Comparison of ENCODE assay signal across 11 cellular contexts in the genomic region with DNA sequence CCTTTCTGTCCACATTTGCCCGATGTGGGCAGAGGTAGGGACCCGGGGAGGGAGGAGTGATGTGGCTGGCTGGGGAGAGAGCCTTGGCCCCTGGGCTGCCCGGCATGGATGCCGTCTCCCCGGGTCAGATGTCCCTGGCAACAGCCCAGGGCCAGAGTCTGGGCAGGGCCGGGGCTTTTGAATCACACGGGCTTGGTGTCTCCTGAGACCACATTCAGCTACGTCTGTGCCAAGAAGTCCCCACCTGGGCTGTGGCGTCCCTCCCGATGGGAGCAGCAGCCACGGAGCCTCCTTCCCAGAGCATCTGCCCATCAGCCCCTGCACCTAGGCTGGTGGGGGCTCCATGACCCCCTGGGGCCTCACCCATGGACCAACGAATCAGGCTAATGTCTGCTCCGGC.
A peak's percentile ranks its signal among the peaks of the same experiment; 100 is the strongest.
DNase-seq lines count a peak whose midpoint lies in the region; ATAC-seq and TF ChIP-seq lines count a peak whose summit lies in the region.
"Had no signal": no experiment of that assay in that cellular context is flagged by ENCODE, and none has a peak within 500 bp of the region (broad histone marks: within the 10 kb centered on the region; RNA-seq: fewer than 3 reads in every experiment).

No MANE protein-coding gene starts in this region.

- TF ChIP-seq POLR2A in adrenal gland (IDR thresholded peaks at IDR 0.05) (no peak), testis (IDR thresholded peaks at IDR 0.05) (no peak)

- H3K9me3 ChIP-seq in adrenal gland (replicated peaks in 1 of 3) = no peaks in the 10 kb centered on the region
- H3K9me3 ChIP-seq in lower lobe of right lung = no peaks in the 10 kb centered on the region
- no peaks in the 10 kb centered on the region for H3K9me3 ChIP-seq in testis

- intact Hi-C loops in adrenal gland (cut with DNase I) = no loop called here
- intact Hi-C loops in lower lobe of right lung (cut with DNase I) = no loop called here
- intact Hi-C loops in testis (cut with DNase I; ENCODE audit: low total_unique reads) = no loop called here

- H3K27ac ChIP-seq in adrenal gland (peak overlapping the region in 4 of 5 donors; percentile 42 to 85 (median 74)), lower lobe of right lung (peak overlapping the region; percentile 36), testis (peak overlapping the region; percentile 4 to 44)

- no peaks in the 10 kb centered on the region for H3K27me3 ChIP-seq in adrenal gland
- H3K27me3 ChIP-seq in lower lobe of right lung (ENCODE audit: low read depth) = no peaks in the 10 kb centered on the region
- no peaks in the 10 kb centered on the region for H3K27me3 ChIP-seq in testis

- TF ChIP-seq RAD21 in Ishikawa (IDR thresholded peaks at IDR 0.05; ENCODE audit: low read depth) = no peak

- peaks cover 0 to 40% of the 10 kb centered on the region in 2 donors for H3K36me3 ChIP-seq in adrenal gland (replicated peaks in 1 of 2)
- peaks cover 79% of the 10 kb centered on the region for H3K36me3 ChIP-seq in lower lobe of right lung
- H3K36me3 ChIP-seq in testis (ENCODE audit: low read depth, missing control alignments) = no peaks in the 10 kb centered on the region

- TF ChIP-seq EP300 in Ishikawa (IDR thresholded peaks at IDR 0.05; ENCODE audit: borderline replicate concordance) = no peak

- TF ChIP-seq CTCF in adrenal gland (IDR thresholded peaks at IDR 0.05) = no peak
- TF ChIP-seq CTCF in lower lobe of right lung (IDR thresholded peaks at IDR 0.05) = no peak
- no peak for TF ChIP-seq CTCF in testis (IDR thresholded peaks at IDR 0.05)

- ATAC-seq in lower lobe of right lung = no peak
- no peak for ATAC-seq in HG03442 (IDR thresholded peaks at IDR 0.05; ENCODE audit: unreplicated experiment)
- ATAC-seq: PC-3 had no signal

- H3K4me1 ChIP-seq in adrenal gland (replicated peaks in 1 of 2) (peaks cover 16 to 27% of the 10 kb centered on the region in 2 donors), lower lobe of right lung (peaks cover 26% of the 10 kb centered on the region), testis (peaks cover 25% of the 10 kb centered on the region)

- WGBS in adrenal gland, 4 donors = 29 to 39% (median 32%) methylated on average over 9 to 13 of the region's 13 CpGs
- 15 to 36% methylated on average over 7 to 10 of the region's 13 CpGs for WGBS in testis, 2 donors

- no peak overlapping the region for H3K4me3 ChIP-seq in adrenal gland
- H3K4me3 ChIP-seq in lower lobe of right lung = no peak overlapping the region
- no peak overlapping the region for H3K4me3 ChIP-seq in testis

- DNase-seq in adrenal gland (peak in 6 of 7 donors; percentile 65 to 81 (median 76)), lower lobe of right lung (no peak), testis (no peak), HPDE6-E6E7 (ENCODE audit: extremely low spot score) (no peak)
- DNase-seq in activated effector memory CD4-positive, alpha-beta T cell treated with Interleukin-2 at 50 U/mL for 16 hours = no peak
- DNase-seq: activated T-cell treated with anti-CD3 and anti-CD28 coated beads for 4 hours; PC-3; stimulated activated CD4-positive, alpha-beta T cell treated with anti-CD3 and anti-CD28 coated beads, Interleukin-2, amount 100 ng/mL, for 48 hours; T-helper 1 cell had no signal

TF ChIP-seq in Ishikawa, 13 proteins besides CTCF, POLR2A, EP300 and RAD21:
- no peak for TF ChIP-seq TAF1 (IDR thresholded peaks at IDR 0.05; ENCODE audit: low read depth)
- peak; percentile 16; the same call in 1 of the 2 replicates for TF ChIP-seq NFIC (IDR thresholded peaks at IDR 0.05)
TF ChIP-seq in Ishikawa: peak in this region for 1.

Comparison
In these comparisons a context has a peak if more than half of its experiments do, and no peak if none do; other contexts are left out.
1. DNase-seq: peak in adrenal gland (6 of 7); none in lower lobe of right lung (single experiment), testis (single experiment), activated effector memory CD4-positive, alpha-beta T cell treated with Interleukin-2 at 50 U/mL for 16 hours (single experiment) and HPDE6-E6E7 (single experiment).
2. H3K27ac ChIP-seq: peak in every context shown above with its lines; median percentile 74 in adrenal gland; 36 in lower lobe of right lung; 24 in testis.